In the genomic region with DNA sequence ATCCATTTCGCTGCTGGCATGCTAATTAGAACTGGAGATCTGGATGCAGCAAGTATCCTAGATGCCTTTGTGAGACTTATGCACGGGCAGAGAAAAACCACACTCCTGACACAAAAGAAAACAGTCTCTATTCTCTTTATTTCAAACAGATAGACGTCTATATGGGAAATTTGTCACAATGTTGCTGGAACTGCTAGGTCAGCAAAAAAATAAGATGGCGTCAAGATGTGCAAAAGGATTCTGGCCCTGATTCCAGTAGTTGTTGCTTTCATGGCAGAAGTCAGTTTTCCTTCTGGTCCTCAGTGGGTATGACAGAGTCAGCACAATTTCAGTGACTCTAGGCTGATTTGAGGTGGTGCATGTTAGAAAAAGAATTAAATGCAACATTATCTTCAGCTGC, we compare ENCODE assay signal across 3 cellular contexts.
TF ChIP-seq lines count a peak whose summit lies in the region.

No MANE protein-coding gene starts in this region.

TF ChIP-seq in A549, 52 proteins besides CTCF, POLR2A, EP300 and RAD21:
- TF ChIP-seq ESRRA (IDR thresholded peaks at IDR 0.05; ENCODE audit: borderline replicate concordance, low read length) (no peak), MAFK (IDR thresholded peaks at IDR 0.05; ENCODE audit: partially characterized antibody) (peak; percentile 89)

TF ChIP-seq in IMR-90, 13 proteins besides CTCF, POLR2A, EP300 and RAD21:
- no peak for TF ChIP-seq BHLHE40 (IDR thresholded peaks at IDR 0.05; ENCODE audit: low read depth, low read length)
- TF ChIP-seq MAFK (IDR thresholded peaks at IDR 0.05; ENCODE audit: low read depth, low read length) = peak; percentile 95

TF ChIP-seq in K562, 482 proteins besides CTCF, POLR2A, EP300 and RAD21:
- peak; percentile 78 for TF ChIP-seq MAFK (IDR thresholded peaks at IDR 0.05; ENCODE audit: low read length)
- peak; percentile 33; the same call in 1 of the 2 replicates for TF ChIP-seq C11orf30 (IDR thresholded peaks at IDR 0.05; ENCODE audit: low read depth)
- TF ChIP-seq MAFF (IDR thresholded peaks at IDR 0.05; ENCODE audit: low read length) = peak; percentile 67
- TF ChIP-seq MAFG (tag; conservative IDR thresholded peaks at IDR 0.05) = 0 out of 2 replicates have a peak, but pooled peaks have one; percentile 25
- TF ChIP-seq, protein P1, sequence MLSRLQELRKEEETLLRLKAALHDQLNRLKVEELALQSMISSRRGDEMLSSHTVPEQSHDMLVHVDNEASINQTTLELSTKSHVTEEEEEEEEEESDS (CRISPR knock-in tag; IDR thresholded peaks at IDR 0.05) = no peak
- no peak for TF ChIP-seq ZNF717 (CRISPR knock-in tag; IDR thresholded peaks at IDR 0.05)
- TF ChIP-seq ZNF316 (IDR thresholded peaks at IDR 0.05) = peak; percentile 52
